ENCODE assay signal across 8 cellular contexts in genomic region chr2:232697059-232697806, GRCh38. TPM values are rescaled to one million over a fixed set of nuclear protein-coding genes. Genes with fewer than 3 reads are reported as not detected.
DNase-seq lines count a peak whose midpoint lies in the region; ATAC-seq and TF ChIP-seq lines count a peak whose summit lies in the region.

Gene GIGYF2, plus strand, starts transcription at chr2:232697331. Its CDS starts 37,867 bp downstream, at chr2:232735198.

- H3K9me3 Mint-ChIP-seq in Caco-2 (ENCODE audit: unreplicated experiment) (no peaks in the 10 kb centered on the region), memory B cell (peaks cover 4% of the 10 kb centered on the region)
- no peaks in the 10 kb centered on the region for H3K9me3 Mint-ChIP-seq in effector memory CD8-positive, alpha-beta T cell

- peaks cover 6% of the 10 kb centered on the region; the same call in 1 of the 2 replicates for H3K4me1 ChIP-seq in Caco-2
- peaks cover 19% of the 10 kb centered on the region for H3K4me1 ChIP-seq in HUES48 (ENCODE audit: control insufficient read depth, insufficient read depth, low read length)
- no peaks in the 10 kb centered on the region for H3K4me1 ChIP-seq in NT2/D1 (ENCODE audit: insufficient read depth, insufficient read length)

- no peak for TF ChIP-seq CTCF in Caco-2 (IDR thresholded peaks at IDR 0.05; ENCODE audit: insufficient read depth in 1 of 2, low read depth in 1 of 2, low read length in 1 of 2, severe bottlenecking in 1 of 2, unreplicated experiment in 1 of 2)

- H3K4me1 Mint-ChIP-seq in Caco-2 (ENCODE audit: low read depth, unreplicated experiment) (peaks cover 20% of the 10 kb centered on the region), memory B cell (peaks cover 26% of the 10 kb centered on the region)
- H3K4me1 Mint-ChIP-seq in effector memory CD8-positive, alpha-beta T cell (ENCODE audit: low read depth in 2 of 2) = peaks cover 30 to 31% of the 10 kb centered on the region in 2 donors

- no peaks in the 10 kb centered on the region for H3K36me3 Mint-ChIP-seq in Caco-2 (ENCODE audit: insufficient read depth, unreplicated experiment)
- H3K36me3 Mint-ChIP-seq in effector memory CD8-positive, alpha-beta T cell (ENCODE audit: insufficient read depth) = peaks cover 26% of the 10 kb centered on the region
- peaks cover 5% of the 10 kb centered on the region for H3K36me3 Mint-ChIP-seq in memory B cell

- H3K9ac ChIP-seq in HUES48 (ENCODE audit: low read depth, low read length) = peak within 1 kb of the TSS; percentile 85
- peak within 1 kb of the TSS; percentile 100 for H3K9ac ChIP-seq in NT2/D1 (ENCODE audit: insufficient read length, low read depth)

- peak within 1 kb of the TSS; percentile 23 for H3K27ac Mint-ChIP-seq in Caco-2 (ENCODE audit: unreplicated experiment)
- peak within 1 kb of the TSS; percentile 89 to 92 for H3K27ac Mint-ChIP-seq in effector memory CD8-positive, alpha-beta T cell
- H3K27ac Mint-ChIP-seq in memory B cell = peak within 1 kb of the TSS; percentile 85

- BruUV-seq in Caco-2 (replicated peaks; lab: Mats Ljungman, UMichigan) = no TSS peak

- intact Hi-C loops in Caco-2 (cut with micrococcal nuclease; ENCODE audit: unreplicated experiment) = no loop called here

- H3K36me3 ChIP-seq in Caco-2 (ENCODE audit: control insufficient read depth, insufficient read depth, low read length) (no peaks in the 10 kb centered on the region), HUES48 (ENCODE audit: control insufficient read depth, insufficient read depth, low read length) (peaks cover 10% of the 10 kb centered on the region; the same call in 1 of the 2 replicates), NT2/D1 (ENCODE audit: insufficient read depth, insufficient read length, low read length) (peaks cover 24% of the 10 kb centered on the region)

- H3K27me3 Mint-ChIP-seq in Caco-2 (ENCODE audit: insufficient read depth, unreplicated experiment) = no peaks in the 10 kb centered on the region
- H3K27me3 Mint-ChIP-seq in effector memory CD8-positive, alpha-beta T cell = no peaks in the 10 kb centered on the region
- no peaks in the 10 kb centered on the region for H3K27me3 Mint-ChIP-seq in memory B cell

- peak within 1 kb of the TSS; percentile 97 for H3K4me3 ChIP-seq in Caco-2 (ENCODE audit: low read depth, low read length)
- H3K4me3 ChIP-seq in HUES48 (ENCODE audit: low read depth, low read length) = peak within 1 kb of the TSS; percentile 95
- H3K4me3 ChIP-seq in NT2/D1 (ENCODE audit: insufficient read length, low read depth) = peak within 1 kb of the TSS; percentile 99

- peak; percentile 94 to 96 for DNase-seq in Caco-2
- peak; percentile 97 for DNase-seq in NT2/D1 (ENCODE audit: low read depth, low spot score)
- DNase-seq in activated CD8-positive, alpha-beta memory T cell treated with anti-CD3 and anti-CD28 coated beads for 48 hours (ENCODE audit: low read depth in 2 of 3, low spot score in 2 of 3) = peak; percentile 79 to 93 (median 92)
- peak; percentile 81 to 84 (median 82) for DNase-seq in effector memory CD8-positive, alpha-beta T cell
- peak; percentile 74 to 81 for DNase-seq in memory B cell (ENCODE audit: low spot score in 2 of 2)
- DNase-seq in stimulated activated CD8-positive, alpha-beta memory T cell treated with anti-CD3 and anti-CD28 coated beads, Interleukin-12 subunit alpha, Interleukin-12 subunit beta, amount 100 ng/mL, for 1 hour (ENCODE audit: low read depth) = peak; percentile 85

- H3K27me3 ChIP-seq in Caco-2 (replicated peaks; ENCODE audit: control insufficient read depth, insufficient read depth, low read length) (no peaks in the 10 kb centered on the region), HUES48 (ENCODE audit: control insufficient read depth, insufficient read depth, low read length) (no peaks in the 10 kb centered on the region), NT2/D1 (ENCODE audit: insufficient read depth, insufficient read length) (no peaks in the 10 kb centered on the region)

- H3K4me3 Mint-ChIP-seq in Caco-2 (ENCODE audit: unreplicated experiment) = peak within 1 kb of the TSS; percentile 88
- H3K4me3 Mint-ChIP-seq in effector memory CD8-positive, alpha-beta T cell = peak within 1 kb of the TSS; percentile 91 to 92
- H3K4me3 Mint-ChIP-seq in memory B cell = peak within 1 kb of the TSS; percentile 91

- H3K27ac ChIP-seq in HUES48 (ENCODE audit: low read depth, low read length) = peak within 1 kb of the TSS; percentile 95

- CTCF ChIA-PET in Caco-2 (lab: Charles Lee) = interaction anchor here (0.6 kb wide), 1 partner anchor 74 kb away, joined by 6 read pairs; no protein-coding TSS in a partner anchor

- H3K9me3 ChIP-seq in Caco-2 (no peaks in the 10 kb centered on the region), HUES48 (ENCODE audit: control insufficient read depth, insufficient read depth, low read length) (no peaks in the 10 kb centered on the region), NT2/D1 (ENCODE audit: insufficient read depth, low read length) (no peaks in the 10 kb centered on the region)

- ATAC-seq in GM21390 (IDR thresholded peaks at IDR 0.05; ENCODE audit: unreplicated experiment) (peak; percentile 80), memory B cell (ENCODE audit: low read depth) (peak; percentile 91)
- ATAC-seq in effector memory CD8-positive, alpha-beta T cell (replicated peaks) = peak; percentile 88

- POLR2A ChIA-PET in Caco-2 (lab: Charles Lee) = interaction anchor here (0.6 to 0.7 kb wide), 3 partner anchors 13 to 861 kb away, joined by 3 read pairs; no protein-coding TSS in a partner anchor

RNA-seq across cellular contexts. Expression of gene GIGYF2, which starts in this region (rescaled TPM):
- total RNA-seq in Caco-2 (2022) = 39.0 and 40.4 TPM in 2 replicates

Comparison
In these comparisons a context has a peak if more than half of its experiments do, and no peak if none do; other contexts are left out.
1. Peak in every context shown above with its lines: DNase-seq, ATAC-seq, H3K4me3 ChIP-seq and H3K27ac ChIP-seq.
2. H3K27ac Mint-ChIP-seq: peak in every context shown above with its lines; median percentile 90 in effector memory CD8-positive, alpha-beta T cell; 85 in memory B cell; 23 in Caco-2.